In the genomic region with DNA sequence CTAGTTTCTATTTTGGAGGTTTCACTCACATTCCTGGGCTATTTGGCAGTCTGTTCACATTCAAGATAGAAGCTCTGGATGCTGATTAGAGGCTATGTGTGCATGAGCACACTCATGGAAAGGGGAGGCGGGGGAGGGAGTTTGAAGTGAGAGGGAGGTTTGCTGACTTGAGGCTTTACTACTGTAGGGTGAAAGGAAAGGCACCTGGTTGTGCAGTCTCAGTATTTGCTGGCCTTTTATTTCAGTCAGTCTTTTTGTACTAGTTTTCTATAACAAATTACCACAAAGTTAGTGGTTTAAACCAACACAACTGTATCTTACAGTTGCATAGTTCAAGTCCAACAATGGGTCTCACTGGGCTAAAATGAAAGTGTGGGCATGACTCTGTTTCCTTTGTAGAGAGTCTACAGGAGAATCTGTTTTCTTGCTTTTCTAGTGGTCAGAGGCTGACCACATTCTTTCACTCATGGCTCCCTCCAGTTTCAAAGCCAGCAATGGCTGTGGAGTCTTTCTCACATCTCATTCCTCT, we compare ENCODE assay signal across 9 cellular contexts. TPM values are rescaled to one million over a fixed set of nuclear protein-coding genes. Genes with fewer than 3 reads are reported as not detected.
DNase-seq lines count a peak whose midpoint lies in the region; ATAC-seq and TF ChIP-seq lines count a peak whose summit lies in the region.
"Had no signal": no experiment of that assay in that cellular context is flagged by ENCODE, and none has a peak within 500 bp of the region (broad histone marks: within the 10 kb centered on the region; RNA-seq: fewer than 3 reads in every experiment).

No MANE protein-coding gene starts in this region.

- H3K36me3 Mint-ChIP-seq in activated CD8-positive, alpha-beta memory T cell treated with anti-CD3 and anti-CD28 coated beads, Interleukin-2, amount 10 ng/mL, durations not matched to agents 7 days and 5 days = peaks cover 5% of the 10 kb centered on the region
- peaks cover 2% of the 10 kb centered on the region for H3K36me3 Mint-ChIP-seq in stimulated activated effector memory CD8-positive, alpha-beta T cell treated with anti-CD3 and anti-CD28 coated beads, Interleukin-12 subunit alpha, Interleukin-12 subunit beta, amount 100 ng/mL, for 72 hours

- H3K27me3 Mint-ChIP-seq in activated CD8-positive, alpha-beta memory T cell treated with anti-CD3 and anti-CD28 coated beads, Interleukin-2, amount 10 ng/mL, durations not matched to agents 7 days and 5 days = peaks cover 6% of the 10 kb centered on the region

- H3K4me3 Mint-ChIP-seq in activated CD8-positive, alpha-beta memory T cell treated with anti-CD3 and anti-CD28 coated beads, Interleukin-2, amount 10 ng/mL, durations not matched to agents 7 days and 5 days = no peak overlapping the region
- H3K4me3 Mint-ChIP-seq in stimulated activated effector memory CD8-positive, alpha-beta T cell treated with anti-CD3 and anti-CD28 coated beads, Interleukin-12 subunit alpha, Interleukin-12 subunit beta, amount 100 ng/mL, for 72 hours = no peak overlapping the region

- H3K4me1 ChIP-seq in KMS-11 (ENCODE audit: low read depth, poor library complexity, severe bottlenecking) = peaks cover 25% of the 10 kb centered on the region
- H3K4me1 ChIP-seq in effector memory CD4-positive, alpha-beta T cell (ENCODE audit: control insufficient read depth, insufficient read depth, low read length, poor library complexity, severe bottlenecking) = no peaks in the 10 kb centered on the region

- no peaks in the 10 kb centered on the region for H3K9me3 Mint-ChIP-seq in activated CD8-positive, alpha-beta memory T cell treated with anti-CD3 and anti-CD28 coated beads, Interleukin-2, amount 10 ng/mL, durations not matched to agents 7 days and 5 days (ENCODE audit: low read depth)
- no peaks in the 10 kb centered on the region for H3K9me3 Mint-ChIP-seq in stimulated activated effector memory CD8-positive, alpha-beta T cell treated with anti-CD3 and anti-CD28 coated beads, Interleukin-12 subunit alpha, Interleukin-12 subunit beta, amount 100 ng/mL, for 72 hours

- CTCF ChIA-PET in activated CD8-positive, alpha-beta memory T cell treated with anti-CD3 and anti-CD28 coated beads, Interleukin-2, amount 10 ng/mL, durations not matched to agents 7 days and 5 days (lab: Charles Lee) = no interaction called here

- no peak overlapping the region for H2AFZ ChIP-seq in KMS-11 (ENCODE audit: low read depth)

- peaks cover 12% of the 10 kb centered on the region for H3K4me1 Mint-ChIP-seq in activated CD8-positive, alpha-beta memory T cell treated with anti-CD3 and anti-CD28 coated beads, Interleukin-2, amount 10 ng/mL, durations not matched to agents 7 days and 5 days
- peaks cover 20% of the 10 kb centered on the region for H3K4me1 Mint-ChIP-seq in stimulated activated effector memory CD8-positive, alpha-beta T cell treated with anti-CD3 and anti-CD28 coated beads, Interleukin-12 subunit alpha, Interleukin-12 subunit beta, amount 100 ng/mL, for 72 hours

- H3K27ac ChIP-seq in KMS-11 = no peak overlapping the region; the same call in 1 of the 2 replicates
- H3K27ac ChIP-seq in effector memory CD4-positive, alpha-beta T cell (ENCODE audit: insufficient read depth, low read length, poor library complexity, severe bottlenecking) = no peak overlapping the region

- DNase-seq in activated CD8-positive, alpha-beta memory T cell treated with anti-CD3 and anti-CD28 coated beads, Interleukin-2, amount 10 ng/mL, durations not matched to agents 7 days and 5 days = no peak
- DNase-seq in activated CD8-positive, alpha-beta memory T cell treated with anti-CD3 and anti-CD28 coated beads for 24 hours = no peak
- DNase-seq in stimulated activated effector memory CD8-positive, alpha-beta T cell treated with anti-CD3 and anti-CD28 coated beads, Interleukin-12 subunit alpha, Interleukin-12 subunit beta, amount 100 ng/mL, for 72 hours (ENCODE audit: low spot score in 2 of 2) = no peak
- DNase-seq in amniotic stem cell (lab: John Stamatoyannopoulos, UW) (no peak), NCI-H446 treated with DMSO at 0.1 percent for 48 hours (lab: John Stamatoyannopoulos, UW) (no peak)
- no peak for DNase-seq in effector memory CD4-positive, alpha-beta T cell
- DNase-seq: activated CD8-positive, alpha-beta memory T cell treated with anti-CD3 and anti-CD28 coated beads, Interleukin-2, amount 50 U/mL, for 4 hours had no signal

- ATAC-seq in activated CD8-positive, alpha-beta memory T cell treated with anti-CD3 and anti-CD28 coated beads, Interleukin-2, amount 10 ng/mL, durations not matched to agents 7 days and 5 days = peak; percentile 57
- ATAC-seq in HG02798 (IDR thresholded peaks at IDR 0.05; ENCODE audit: poor library complexity, unreplicated experiment) = peak; percentile 85
- peak; percentile 76 for ATAC-seq in stimulated activated effector memory CD8-positive, alpha-beta T cell treated with anti-CD3 and anti-CD28 coated beads, Interleukin-12 subunit alpha, Interleukin-12 subunit beta, amount 100 ng/mL, for 72 hours

- no peak for TF ChIP-seq CTCF in KMS-11 (conservative IDR thresholded peaks at IDR 0.05; ENCODE audit: low read depth, low read length)

- H3K4me3 ChIP-seq in KMS-11 (IDR thresholded peaks at IDR 0.05; ENCODE audit: insufficient read depth, low read depth, low read length) = no peak overlapping the region
- no peak overlapping the region for H3K4me3 ChIP-seq in effector memory CD4-positive, alpha-beta T cell (ENCODE audit: insufficient read depth, low read depth, low read length, poor library complexity, severe bottlenecking)

- no peaks in the 10 kb centered on the region for H4K20me1 ChIP-seq in KMS-11 (ENCODE audit: insufficient read depth)

- H3K9me3 ChIP-seq in effector memory CD4-positive, alpha-beta T cell (ENCODE audit: control insufficient read depth, low read length) = no peaks in the 10 kb centered on the region

- no peak overlapping the region for H3K9ac ChIP-seq in KMS-11

- H3K4me2 ChIP-seq in KMS-11 = peak overlapping the region; percentile 37

- peaks cover 9% of the 10 kb centered on the region; the same call in 1 of the 2 replicates for H3K27me3 ChIP-seq in KMS-11 (ENCODE audit: insufficient read depth, low read depth)
- H3K27me3 ChIP-seq in effector memory CD4-positive, alpha-beta T cell (replicated peaks; ENCODE audit: control insufficient read depth, insufficient read depth, low read length, poor library complexity, severe bottlenecking) = peaks cover 5% of the 10 kb centered on the region

- no peaks in the 10 kb centered on the region for H3K36me3 ChIP-seq in KMS-11 (ENCODE audit: insufficient read depth)
- H3K36me3 ChIP-seq in effector memory CD4-positive, alpha-beta T cell (ENCODE audit: control insufficient read depth, insufficient read depth, low read length) = no peaks in the 10 kb centered on the region

- no peak overlapping the region for H3K27ac Mint-ChIP-seq in activated CD8-positive, alpha-beta memory T cell treated with anti-CD3 and anti-CD28 coated beads, Interleukin-2, amount 10 ng/mL, durations not matched to agents 7 days and 5 days
- peak overlapping the region; percentile 68 for H3K27ac Mint-ChIP-seq in stimulated activated effector memory CD8-positive, alpha-beta T cell treated with anti-CD3 and anti-CD28 coated beads, Interleukin-12 subunit alpha, Interleukin-12 subunit beta, amount 100 ng/mL, for 72 hours

- no peaks in the 10 kb centered on the region for H3K79me2 ChIP-seq in KMS-11 (ENCODE audit: insufficient read depth, low read depth)

RNA-seq across cellular contexts. Expression of a gene that starts 47.7 kb away (rescaled TPM):
- 10 to 100 TPM in 1 of 2 experiments, 1 to 10 TPM in 1; 3.2 to 14.8 TPM for total RNA-seq in activated CD8-positive, alpha-beta memory T cell treated with anti-CD3 and anti-CD28 coated beads, Interleukin-2, amount 10 ng/mL, durations not matched to agents 7 days and 5 days

RNA-seq across cellular contexts. Expression of a gene that starts 56.0 kb away (rescaled TPM):
- total RNA-seq in activated CD8-positive, alpha-beta memory T cell treated with anti-CD3 and anti-CD28 coated beads, Interleukin-2, amount 10 ng/mL, durations not matched to agents 7 days and 5 days = 10 to 100 TPM; 23.6 to 26.1 TPM
